11 cellular contexts compared by ENCODE assay signal in the genomic region with DNA sequence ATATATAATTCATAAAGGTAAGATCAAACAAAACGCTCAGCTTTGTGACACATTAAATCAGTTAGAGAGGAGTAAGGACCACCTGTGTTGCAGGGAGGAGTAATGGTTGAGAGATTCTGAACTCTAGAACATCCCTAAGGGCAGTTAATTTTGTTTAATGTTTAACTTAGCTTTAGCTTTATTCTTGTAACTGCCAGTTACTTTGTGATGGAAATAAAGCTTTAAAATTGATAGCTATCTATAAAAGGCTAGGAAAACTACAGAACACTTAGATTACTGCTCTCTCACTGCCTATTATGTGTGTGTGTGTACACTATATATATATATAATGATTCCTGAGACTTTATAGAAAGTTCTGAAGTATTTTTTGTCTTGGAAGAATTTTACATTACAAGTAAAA. TPM values are rescaled to one million over a fixed set of nuclear protein-coding genes. Genes with fewer than 3 reads are reported as not detected.
DNase-seq lines count a peak whose midpoint lies in the region; ATAC-seq and TF ChIP-seq lines count a peak whose summit lies in the region.
"Had no signal": no experiment of that assay in that cellular context is flagged by ENCODE, and none has a peak within 500 bp of the region (broad histone marks: within the 10 kb centered on the region; RNA-seq: fewer than 3 reads in every experiment).

No MANE protein-coding gene starts in this region.

- peaks cover 31% of the 10 kb centered on the region for H3K4me1 Mint-ChIP-seq in activated CD4-positive, alpha-beta memory T cell treated with anti-CD3 and anti-CD28 coated beads, Interleukin-2, amount 10 ng/mL, durations not matched to agents 7 days and 5 days

- H3K27ac Mint-ChIP-seq in activated CD4-positive, alpha-beta memory T cell treated with anti-CD3 and anti-CD28 coated beads, Interleukin-2, amount 10 ng/mL, durations not matched to agents 7 days and 5 days = peak overlapping the region; percentile 10

- no peak overlapping the region for H3K4ac ChIP-seq in mesenchymal stem cell (ENCODE audit: low read depth in 1 of 2, low read length in 2 of 2)

- ATAC-seq in GM19328 (IDR thresholded peaks at IDR 0.05; ENCODE audit: unreplicated experiment) (no peak), GM21367 (IDR thresholded peaks at IDR 0.05; ENCODE audit: unreplicated experiment) (no peak)

- DNase-seq in GM23248 (no peak), mesenchymal stem cell (no peak), GF-D8 (lab: John Stamatoyannopoulos, UW) (no peak), brain microvascular endothelial cell (no peak)
- DNase-seq in activated CD4-positive, alpha-beta memory T cell treated with anti-CD3 and anti-CD28 coated beads, Interleukin-2, amount 10 ng/mL, durations not matched to agents 7 days and 5 days = no peak
- DNase-seq: activated CD8-positive, alpha-beta memory T cell treated with anti-CD3 and anti-CD28 coated beads, Interleukin-2, amount 50 U/mL, for 4 hours; glutamatergic neuron; NCI-H774 had no signal

- H3K36me3 ChIP-seq in BLaER1 = peaks cover 87% of the 10 kb centered on the region
- H3K36me3 ChIP-seq in GM23248 (ENCODE audit: low read depth) = peaks cover 70% of the 10 kb centered on the region
- peaks cover 7 to 92% of the 10 kb centered on the region in 2 experiments for H3K36me3 ChIP-seq in mesenchymal stem cell (ENCODE audit: control insufficient read depth in 1 of 2, insufficient read depth in 2 of 2, low read depth in 1 of 2, low read length in 2 of 2)
- H3K36me3 ChIP-seq in brain microvascular endothelial cell (replicated peaks) = peaks cover 70% of the 10 kb centered on the region

- peaks cover 3% of the 10 kb centered on the region for H3K79me1 ChIP-seq in mesenchymal stem cell (replicated peaks; ENCODE audit: low read length, poor library complexity, severe bottlenecking)

- no peak for TF ChIP-seq CTCF in brain microvascular endothelial cell (IDR thresholded peaks at IDR 0.05; ENCODE audit: low read depth, low read length, missing control alignments)

- no peaks in the 10 kb centered on the region for H3K27me3 ChIP-seq in BLaER1
- H3K27me3 ChIP-seq in GM23248 (replicated peaks; ENCODE audit: insufficient read depth) = no peaks in the 10 kb centered on the region
- no peaks in the 10 kb centered on the region for H3K27me3 ChIP-seq in mesenchymal stem cell (ENCODE audit: control insufficient read depth in 1 of 2, insufficient read depth in 1 of 2, low read length in 2 of 2)
- H3K27me3 ChIP-seq in brain microvascular endothelial cell (replicated peaks) = no peaks in the 10 kb centered on the region

- H3K9me3 Mint-ChIP-seq in activated CD4-positive, alpha-beta memory T cell treated with anti-CD3 and anti-CD28 coated beads, Interleukin-2, amount 10 ng/mL, durations not matched to agents 7 days and 5 days = no peaks in the 10 kb centered on the region

- in situ Hi-C loops in GM23248 (cut with MboI) (no loop called here), brain microvascular endothelial cell (cut with HindIII; ENCODE audit: low pct_ligation_motif_present, low sequenced_read_pairs) (no loop called here)

- CTCF ChIA-PET in activated CD4-positive, alpha-beta memory T cell treated with anti-CD3 and anti-CD28 coated beads, Interleukin-2, amount 10 ng/mL, durations not matched to agents 7 days and 5 days (lab: Charles Lee) = interaction anchor here (0.9 to 1.5 kb wide), 2 partner anchors 34 to 353 kb away, joined by 3 to 5 read pairs; no protein-coding TSS in a partner anchor

- no peak overlapping the region for H3K14ac ChIP-seq in mesenchymal stem cell (ENCODE audit: low read length in 2 of 2)

- no peak overlapping the region for H4K91ac ChIP-seq in mesenchymal stem cell (ENCODE audit: low read length)

- no peak overlapping the region for H3K18ac ChIP-seq in mesenchymal stem cell (ENCODE audit: low read depth in 1 of 2, low read length in 2 of 2)

- H3K4me3 Mint-ChIP-seq in activated CD4-positive, alpha-beta memory T cell treated with anti-CD3 and anti-CD28 coated beads, Interleukin-2, amount 10 ng/mL, durations not matched to agents 7 days and 5 days = no peak overlapping the region

- H3K4me3 ChIP-seq in BLaER1 (no peak overlapping the region), GM23248 (peak overlapping the region; percentile 33), mesenchymal stem cell (ENCODE audit: insufficient read depth in 1 of 2, low read depth in 1 of 2, low read length in 2 of 2) (no peak overlapping the region), brain microvascular endothelial cell (ENCODE audit: low read depth, low read length) (no peak overlapping the region)

- peaks cover 30% of the 10 kb centered on the region for H3K4me1 ChIP-seq in BLaER1
- peaks cover 72% of the 10 kb centered on the region for H3K4me1 ChIP-seq in GM23248 (ENCODE audit: insufficient read depth)
- H3K4me1 ChIP-seq in mesenchymal stem cell (ENCODE audit: control insufficient read depth, insufficient read depth, low read depth, low read length) = peaks cover 7% of the 10 kb centered on the region

- H2BK120ac ChIP-seq in mesenchymal stem cell (ENCODE audit: low read depth, low read length) = no peak overlapping the region

- H4K20me1 ChIP-seq in BLaER1 (0 out of 2 replicates have a peak, but pooled peaks cover 17% of the 10 kb centered on the region), GM23248 (ENCODE audit: insufficient read depth) (0 out of 2 replicates have a peak, but pooled peaks cover 6% of the 10 kb centered on the region)

- H3F3A ChIP-seq in GM23248 (ENCODE audit: insufficient read depth) = peaks cover 62% of the 10 kb centered on the region

- H2AFZ ChIP-seq in GM23248 (no peak overlapping the region), mesenchymal stem cell (ENCODE audit: low read depth, low read length) (no peak overlapping the region)

- no peak overlapping the region for H4K8ac ChIP-seq in mesenchymal stem cell (ENCODE audit: low read length)

- no peak overlapping the region for H2AK5ac ChIP-seq in mesenchymal stem cell (ENCODE audit: low read length, severe bottlenecking)

- peaks cover 77% of the 10 kb centered on the region for H3K36me3 Mint-ChIP-seq in activated CD4-positive, alpha-beta memory T cell treated with anti-CD3 and anti-CD28 coated beads, Interleukin-2, amount 10 ng/mL, durations not matched to agents 7 days and 5 days (ENCODE audit: low read depth)

- no peak overlapping the region for H3K23ac ChIP-seq in mesenchymal stem cell (ENCODE audit: low read length in 2 of 2)

- 19 to 29% methylated on average over 1 of the region's 1 CpG for WGBS in GM23248 (ENCODE audit: low coverage in 1 of 2, low lambda C conversion rate in 2 of 2, missing lambda C conversion rate in 2 of 2), 2 experiments
- WGBS in mesenchymal stem cell = 38% methylated on average over 1 of the region's 1 CpG

- no peak overlapping the region for H2BK15ac ChIP-seq in mesenchymal stem cell (ENCODE audit: low read depth, poor library complexity, severe bottlenecking)

- H3K9me3 ChIP-seq in BLaER1 (no peaks in the 10 kb centered on the region), GM23248 (ENCODE audit: low read depth) (no peaks in the 10 kb centered on the region), mesenchymal stem cell (ENCODE audit: control insufficient read depth, low read length) (no peaks in the 10 kb centered on the region)

- POLR2A ChIA-PET in activated CD4-positive, alpha-beta memory T cell treated with anti-CD3 and anti-CD28 coated beads, Interleukin-2, amount 10 ng/mL, durations not matched to agents 7 days and 5 days (lab: Charles Lee) = interaction anchor here (1.0 to 3.1 kb wide), 5 partner anchors 9 to 169 kb away, joined by 3 to 8 read pairs (median 4); partner anchors contain the start of gene CLTC

- H3K27ac ChIP-seq in BLaER1 = 0 out of 2 replicates have a peak overlapping the region, but pooled peaks have one; percentile 6
- H3K27ac ChIP-seq in GM23248 = peak overlapping the region; percentile 46
- H3K27ac ChIP-seq in mesenchymal stem cell (ENCODE audit: low read length, poor library complexity, severe bottlenecking) = peak overlapping the region; percentile 90
- H3K27ac ChIP-seq in brain microvascular endothelial cell = no peak overlapping the region

- peaks cover 85% of the 10 kb centered on the region for H3K79me2 ChIP-seq in GM23248 (ENCODE audit: insufficient read depth)

- no peaks in the 10 kb centered on the region for H3K9me2 ChIP-seq in GM23248 (ENCODE audit: insufficient read depth)

- H3K27me3 Mint-ChIP-seq in activated CD4-positive, alpha-beta memory T cell treated with anti-CD3 and anti-CD28 coated beads, Interleukin-2, amount 10 ng/mL, durations not matched to agents 7 days and 5 days = no peaks in the 10 kb centered on the region

- no peak overlapping the region for H2BK5ac ChIP-seq in mesenchymal stem cell (ENCODE audit: low read depth, low read length, poor library complexity, severe bottlenecking)

- H3K9ac ChIP-seq in BLaER1 (no peak overlapping the region), GM23248 (no peak overlapping the region), mesenchymal stem cell (ENCODE audit: low read length) (peak overlapping the region; percentile 52)

- H3K4me2 ChIP-seq in BLaER1 = peak overlapping the region; percentile 50
- H3K4me2 ChIP-seq in GM23248 (ENCODE audit: unreplicated experiment) = peak overlapping the region; percentile 57
- no peak overlapping the region for H3K4me2 ChIP-seq in mesenchymal stem cell (ENCODE audit: low read length, poor library complexity, severe bottlenecking)

- H2BK12ac ChIP-seq in mesenchymal stem cell (ENCODE audit: low read length in 2 of 2) = no peak overlapping the region

RNA-seq across cellular contexts. Expression of gene PTRH2, which starts 37.8 kb away (rescaled TPM):
- total RNA-seq in GM23248 (2014; rRNA removed; shearing (Covaris generic)) = 18.2 and 19.1 TPM in 2 replicates
- 33.7 and 34.4 TPM in 2 replicates for polyA plus RNA-seq in GM23248 (2016; fragmentation: Nextera tagmentation; extraction: Ambion mirVana)
- 10 to 100 TPM; 22.8 to 23.3 TPM for total RNA-seq in activated CD4-positive, alpha-beta memory T cell treated with anti-CD3 and anti-CD28 coated beads, Interleukin-2, amount 10 ng/mL, durations not matched to agents 7 days and 5 days
- 31.8 TPM for polyA plus RNA-seq in mesenchymal stem cell (2013, experiment 1 of 2)
- 32.0 TPM for polyA plus RNA-seq in mesenchymal stem cell (2013, experiment 2 of 2)

RNA-seq across cellular contexts. Expression of gene VMP1, which starts 38.0 kb away (rescaled TPM):
- 214 and 216 TPM in 2 replicates for total RNA-seq in GM23248 (2014; rRNA removed; shearing (Covaris generic))
- polyA plus RNA-seq in GM23248 (2016; fragmentation: Nextera tagmentation; extraction: Ambion mirVana) = 120 and 134 TPM in 2 replicates
- total RNA-seq in activated CD4-positive, alpha-beta memory T cell treated with anti-CD3 and anti-CD28 coated beads, Interleukin-2, amount 10 ng/mL, durations not matched to agents 7 days and 5 days = 100 to 1,000 TPM; 398 to 408 TPM
- 116 TPM for polyA plus RNA-seq in mesenchymal stem cell (2013, experiment 1 of 2)
- 116 TPM for polyA plus RNA-seq in mesenchymal stem cell (2013, experiment 2 of 2)

RNA-seq across cellular contexts. Expression of gene CLTC, which starts 49.7 kb away (rescaled TPM):
- total RNA-seq in GM23248 (2014; rRNA removed; shearing (Covaris generic)) = 343 and 439 TPM in 2 replicates
- 162 and 169 TPM in 2 replicates for polyA plus RNA-seq in GM23248 (2016; fragmentation: Nextera tagmentation; extraction: Ambion mirVana)
- 100 to 1,000 TPM; 156 to 163 TPM for total RNA-seq in activated CD4-positive, alpha-beta memory T cell treated with anti-CD3 and anti-CD28 coated beads, Interleukin-2, amount 10 ng/mL, durations not matched to agents 7 days and 5 days
- polyA plus RNA-seq in mesenchymal stem cell (2013, experiment 1 of 2) = 198 TPM
- polyA plus RNA-seq in mesenchymal stem cell (2013, experiment 2 of 2) = 188 TPM
